In the genomic region with DNA sequence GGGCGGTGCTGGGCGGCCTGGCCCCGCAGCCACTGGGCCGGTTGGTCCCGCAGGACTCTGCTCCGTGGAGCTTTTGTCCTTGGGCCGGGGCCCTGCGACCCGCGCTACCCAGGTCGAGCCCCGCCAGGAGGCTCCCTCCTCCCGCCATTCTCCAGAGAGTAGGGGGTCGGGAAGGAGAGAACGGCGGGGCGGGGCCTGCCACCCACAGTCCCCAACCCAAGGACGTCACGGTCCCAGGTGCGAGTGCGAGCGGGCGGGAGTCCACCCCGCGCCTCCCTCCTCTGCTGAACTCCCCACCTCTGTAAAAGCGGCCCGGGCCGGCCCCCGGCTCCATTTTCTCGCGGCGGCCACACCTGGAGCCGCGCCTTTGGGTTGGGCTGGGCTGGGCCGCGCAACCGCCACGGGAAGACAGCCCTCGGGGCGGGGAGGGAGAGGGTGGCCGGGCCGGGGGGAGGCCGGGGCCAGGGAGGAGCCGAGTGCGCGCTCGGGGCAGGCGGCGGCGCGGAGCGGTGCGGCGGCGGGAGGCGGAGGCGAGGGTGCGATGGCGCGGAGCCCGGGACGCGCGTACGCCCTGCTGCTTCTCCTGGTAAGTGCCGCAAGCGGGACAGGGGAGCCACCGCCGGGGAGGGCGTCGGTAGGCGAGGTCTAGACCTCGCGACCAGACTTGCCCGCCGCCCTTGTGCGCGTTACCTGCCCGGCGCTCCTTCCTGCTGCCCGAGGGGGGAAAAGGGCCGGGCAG, we compare ENCODE assay signal across 1 cellular context.
TF ChIP-seq lines count a peak whose summit lies in the region.

A gene (plus strand): TSS at position 467 of the 739 bp plus-strand sequence. CDS start 75 bp downstream, at position 542.

TF ChIP-seq in HepG2, 621 proteins besides CTCF, POLR2A, EP300 and RAD21 (continued from another document and continues in another):
- no peak for TF ChIP-seq ZZZ3 (CRISPR knock-in tag; IDR thresholded peaks at IDR 0.05; ENCODE audit: borderline replicate concordance)
- no peak for TF ChIP-seq MAFG (CRISPR knock-in tag; IDR thresholded peaks at IDR 0.05)
- TF ChIP-seq YY1 (IDR thresholded peaks at IDR 0.05; ENCODE audit: insufficient read depth, insufficient replicate concordance, low read depth, low read length): peak; percentile 65
- TF ChIP-seq RFXANK (CRISPR knock-in tag; IDR thresholded peaks at IDR 0.05): no peak
- TF ChIP-seq, protein P1, sequence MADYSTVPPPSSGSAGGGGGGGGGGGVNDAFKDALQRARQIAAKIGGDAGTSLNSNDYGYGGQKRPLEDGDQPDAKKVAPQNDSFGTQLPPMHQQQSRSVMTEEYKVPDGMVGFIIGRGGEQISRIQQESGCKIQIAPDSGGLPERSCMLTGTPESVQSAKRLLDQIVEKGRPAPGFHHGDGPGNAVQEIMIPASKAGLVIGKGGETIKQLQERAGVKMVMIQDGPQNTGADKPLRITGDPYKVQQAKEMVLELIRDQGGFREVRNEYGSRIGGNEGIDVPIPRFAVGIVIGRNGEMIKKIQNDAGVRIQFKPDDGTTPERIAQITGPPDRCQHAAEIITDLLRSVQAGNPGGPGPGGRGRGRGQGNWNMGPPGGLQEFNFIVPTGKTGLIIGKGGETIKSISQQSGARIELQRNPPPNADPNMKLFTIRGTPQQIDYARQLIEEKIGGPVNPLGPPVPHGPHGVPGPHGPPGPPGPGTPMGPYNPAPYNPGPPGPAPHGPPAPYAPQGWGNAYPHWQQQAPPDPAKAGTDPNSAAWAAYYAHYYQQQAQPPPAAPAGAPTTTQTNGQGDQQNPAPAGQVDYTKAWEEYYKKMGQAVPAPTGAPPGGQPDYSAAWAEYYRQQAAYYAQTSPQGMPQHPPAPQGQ (CRISPR knock-in tag; IDR thresholded peaks at IDR 0.05; ENCODE audit: borderline replicate concordance): no peak
- no peak for TF ChIP-seq DNMT3B (CRISPR knock-in tag; conservative IDR thresholded peaks at IDR 0.05)
- TF ChIP-seq ZC3H4 (CRISPR knock-in tag; IDR thresholded peaks at IDR 0.05; ENCODE audit: borderline replicate concordance): peak; percentile 12; the same call in 1 of the 2 replicates
- peak; percentile 46; the same call in 1 of the 2 replicates for TF ChIP-seq STAG1 (CRISPR knock-in tag; IDR thresholded peaks at IDR 0.05)
- TF ChIP-seq SOX5 (CRISPR knock-in tag; IDR thresholded peaks at IDR 0.05; ENCODE audit: borderline replicate concordance): no peak
- peak; percentile 46 for TF ChIP-seq SALL1 (CRISPR knock-in tag; IDR thresholded peaks at IDR 0.05)
- TF ChIP-seq THAP11 (CRISPR knock-in tag; IDR thresholded peaks at IDR 0.05): 0 out of 2 replicates have a peak, but pooled peaks have one; percentile 33
- peak; percentile 85; the same call in 1 of the 2 replicates for TF ChIP-seq ZBTB7A (CRISPR knock-in tag; IDR thresholded peaks at IDR 0.05)
- TF ChIP-seq SNAPC2 (CRISPR knock-in tag; IDR thresholded peaks at IDR 0.05): no peak
- TF ChIP-seq AGO2 (optimal IDR thresholded peaks at IDR 0.05; ENCODE audit: low read depth, low read length): peak; percentile 58
- TF ChIP-seq ZFYVE20 (CRISPR knock-in tag; IDR thresholded peaks at IDR 0.05; ENCODE audit: borderline replicate concordance, low read depth): 0 out of 2 replicates have a peak, but pooled peaks have one; percentile 41
- TF ChIP-seq, protein P2, sequence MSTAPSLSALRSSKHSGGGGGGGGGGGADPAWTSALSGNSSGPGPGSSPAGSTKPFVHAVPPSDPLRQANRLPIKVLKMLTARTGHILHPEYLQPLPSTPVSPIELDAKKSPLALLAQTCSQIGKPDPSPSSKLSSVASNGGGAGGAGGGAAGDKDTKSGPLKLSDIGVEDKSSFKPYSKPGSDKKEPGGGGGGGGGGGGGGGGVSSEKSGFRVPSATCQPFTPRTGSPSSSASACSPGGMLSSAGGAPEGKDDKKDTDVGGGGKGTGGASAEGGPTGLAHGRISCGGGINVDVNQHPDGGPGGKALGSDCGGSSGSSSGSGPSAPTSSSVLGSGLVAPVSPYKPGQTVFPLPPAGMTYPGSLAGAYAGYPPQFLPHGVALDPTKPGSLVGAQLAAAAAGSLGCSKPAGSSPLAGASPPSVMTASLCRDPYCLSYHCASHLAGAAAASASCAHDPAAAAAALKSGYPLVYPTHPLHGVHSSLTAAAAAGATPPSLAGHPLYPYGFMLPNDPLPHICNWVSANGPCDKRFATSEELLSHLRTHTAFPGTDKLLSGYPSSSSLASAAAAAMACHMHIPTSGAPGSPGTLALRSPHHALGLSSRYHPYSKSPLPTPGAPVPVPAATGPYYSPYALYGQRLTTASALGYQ (CRISPR knock-in tag; IDR thresholded peaks at IDR 0.05): 0 out of 2 replicates have a peak, but pooled peaks have one; percentile 3
- TF ChIP-seq, protein P3, sequence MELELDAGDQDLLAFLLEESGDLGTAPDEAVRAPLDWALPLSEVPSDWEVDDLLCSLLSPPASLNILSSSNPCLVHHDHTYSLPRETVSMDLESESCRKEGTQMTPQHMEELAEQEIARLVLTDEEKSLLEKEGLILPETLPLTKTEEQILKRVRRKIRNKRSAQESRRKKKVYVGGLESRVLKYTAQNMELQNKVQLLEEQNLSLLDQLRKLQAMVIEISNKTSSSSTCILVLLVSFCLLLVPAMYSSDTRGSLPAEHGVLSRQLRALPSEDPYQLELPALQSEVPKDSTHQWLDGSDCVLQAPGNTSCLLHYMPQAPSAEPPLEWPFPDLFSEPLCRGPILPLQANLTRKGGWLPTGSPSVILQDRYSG (CRISPR knock-in tag; IDR thresholded peaks at IDR 0.05): peak; percentile 67; the same call in 1 of the 2 replicates
- no peak for TF ChIP-seq MAZ (IDR thresholded peaks at IDR 0.05; ENCODE audit: borderline replicate concordance, low read depth, low read length)
- peak; percentile 88 for TF ChIP-seq MAZ (CRISPR knock-in tag; IDR thresholded peaks at IDR 0.05; ENCODE audit: low read depth)
- TF ChIP-seq ZNF138 (CRISPR knock-in tag; IDR thresholded peaks at IDR 0.05; ENCODE audit: low read depth): no peak
- TF ChIP-seq ZKSCAN8 (CRISPR knock-in tag; IDR thresholded peaks at IDR 0.05; ENCODE audit: borderline replicate concordance): no peak
- TF ChIP-seq, protein P4, sequence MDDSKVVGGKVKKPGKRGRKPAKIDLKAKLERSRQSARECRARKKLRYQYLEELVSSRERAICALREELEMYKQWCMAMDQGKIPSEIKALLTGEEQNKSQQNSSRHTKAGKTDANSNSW (CRISPR knock-in tag; IDR thresholded peaks at IDR 0.05; ENCODE audit: borderline replicate concordance): 0 out of 2 replicates have a peak, but pooled peaks have one; percentile 59
- TF ChIP-seq TMF1 (CRISPR knock-in tag; IDR thresholded peaks at IDR 0.05; ENCODE audit: low read depth): no peak
- TF ChIP-seq CREM (IDR thresholded peaks at IDR 0.05): no peak
- no peak for TF ChIP-seq CREM (CRISPR knock-in tag; IDR thresholded peaks at IDR 0.05)
- no peak for TF ChIP-seq ATF1 (CRISPR knock-in tag; IDR thresholded peaks at IDR 0.05)
- TF ChIP-seq, protein P5, sequence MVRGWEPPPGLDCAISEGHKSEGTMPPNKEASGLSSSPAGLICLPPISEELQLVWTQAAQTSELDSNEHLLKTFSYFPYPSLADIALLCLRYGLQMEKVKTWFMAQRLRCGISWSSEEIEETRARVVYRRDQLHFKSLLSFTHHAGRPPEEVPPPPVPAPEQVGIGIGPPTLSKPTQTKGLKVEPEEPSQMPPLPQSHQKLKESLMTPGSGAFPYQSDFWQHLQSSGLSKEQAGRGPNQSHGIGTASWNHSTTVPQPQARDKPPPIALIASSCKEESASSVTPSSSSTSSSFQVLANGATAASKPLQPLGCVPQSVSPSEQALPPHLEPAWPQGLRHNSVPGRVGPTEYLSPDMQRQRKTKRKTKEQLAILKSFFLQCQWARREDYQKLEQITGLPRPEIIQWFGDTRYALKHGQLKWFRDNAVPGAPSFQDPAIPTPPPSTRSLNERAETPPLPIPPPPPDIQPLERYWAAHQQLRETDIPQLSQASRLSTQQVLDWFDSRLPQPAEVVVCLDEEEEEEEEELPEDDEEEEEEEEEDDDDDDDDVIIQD (CRISPR knock-in tag; IDR thresholded peaks at IDR 0.05; ENCODE audit: low read depth): no peak
- TF ChIP-seq ZNF567 (CRISPR knock-in tag; IDR thresholded peaks at IDR 0.05; ENCODE audit: borderline replicate concordance): no peak
- no peak for TF ChIP-seq POLR2AphosphoS5 (IDR thresholded peaks at IDR 0.05; ENCODE audit: low read depth, low read length)
- TF ChIP-seq, protein P6, sequence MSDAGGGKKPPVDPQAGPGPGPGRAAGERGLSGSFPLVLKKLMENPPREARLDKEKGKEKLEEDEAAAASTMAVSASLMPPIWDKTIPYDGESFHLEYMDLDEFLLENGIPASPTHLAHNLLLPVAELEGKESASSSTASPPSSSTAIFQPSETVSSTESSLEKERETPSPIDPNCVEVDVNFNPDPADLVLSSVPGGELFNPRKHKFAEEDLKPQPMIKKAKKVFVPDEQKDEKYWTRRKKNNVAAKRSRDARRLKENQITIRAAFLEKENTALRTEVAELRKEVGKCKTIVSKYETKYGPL (CRISPR knock-in tag; IDR thresholded peaks at IDR 0.05): no peak
- TF ChIP-seq, protein P7, sequence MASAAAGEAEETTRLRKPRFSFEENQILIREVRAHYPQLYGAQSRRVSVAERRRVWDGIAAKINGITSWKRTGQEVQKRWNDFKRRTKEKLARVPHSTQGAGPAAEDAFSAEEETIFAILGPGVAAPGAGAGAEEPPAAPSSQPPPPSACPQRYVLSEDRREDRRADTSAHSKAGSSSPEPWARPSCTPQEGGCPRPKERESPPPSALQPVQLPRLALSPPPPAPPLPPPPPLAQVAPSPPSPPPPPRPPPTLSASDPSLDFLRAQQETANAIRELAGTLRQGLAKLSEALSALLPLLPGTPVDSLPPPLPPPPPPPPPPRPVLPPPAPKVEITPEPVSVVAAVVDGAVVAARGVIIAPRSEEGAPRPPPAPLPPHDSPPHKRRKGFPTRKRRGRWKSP (CRISPR knock-in tag; IDR thresholded peaks at IDR 0.05): 0 out of 2 replicates have a peak, but pooled peaks have one; percentile 28
- no peak for TF ChIP-seq EEA1 (CRISPR knock-in tag; IDR thresholded peaks at IDR 0.05; ENCODE audit: borderline replicate concordance)
- TF ChIP-seq ZFX (CRISPR knock-in tag; IDR thresholded peaks at IDR 0.05; ENCODE audit: low read depth): peak; percentile 80
- TF ChIP-seq, protein P8, sequence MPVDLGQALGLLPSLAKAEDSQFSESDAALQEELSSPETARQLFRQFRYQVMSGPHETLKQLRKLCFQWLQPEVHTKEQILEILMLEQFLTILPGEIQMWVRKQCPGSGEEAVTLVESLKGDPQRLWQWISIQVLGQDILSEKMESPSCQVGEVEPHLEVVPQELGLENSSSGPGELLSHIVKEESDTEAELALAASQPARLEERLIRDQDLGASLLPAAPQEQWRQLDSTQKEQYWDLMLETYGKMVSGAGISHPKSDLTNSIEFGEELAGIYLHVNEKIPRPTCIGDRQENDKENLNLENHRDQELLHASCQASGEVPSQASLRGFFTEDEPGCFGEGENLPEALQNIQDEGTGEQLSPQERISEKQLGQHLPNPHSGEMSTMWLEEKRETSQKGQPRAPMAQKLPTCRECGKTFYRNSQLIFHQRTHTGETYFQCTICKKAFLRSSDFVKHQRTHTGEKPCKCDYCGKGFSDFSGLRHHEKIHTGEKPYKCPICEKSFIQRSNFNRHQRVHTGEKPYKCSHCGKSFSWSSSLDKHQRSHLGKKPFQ (CRISPR knock-in tag; IDR thresholded peaks at IDR 0.05; ENCODE audit: insufficient replicate concordance): peak; percentile 69
- TF ChIP-seq TBX2 (CRISPR knock-in tag; IDR thresholded peaks at IDR 0.05; ENCODE audit: borderline replicate concordance): peak; percentile 79
- peak; percentile 43 for TF ChIP-seq ZNF33B (CRISPR knock-in tag; IDR thresholded peaks at IDR 0.05)
- TF ChIP-seq MEIS2 (CRISPR knock-in tag; IDR thresholded peaks at IDR 0.05): 0 out of 2 replicates have a peak, but pooled peaks have one; percentile 2
- no peak for TF ChIP-seq CREB1 (IDR thresholded peaks at IDR 0.05)
- TF ChIP-seq CREB1 (CRISPR knock-in tag; IDR thresholded peaks at IDR 0.05): no peak
- TF ChIP-seq NCOR1 (IDR thresholded peaks at IDR 0.05; ENCODE audit: borderline replicate concordance, low read length): peak; percentile 13; the same call in 1 of the 2 replicates
- TF ChIP-seq, protein P9, sequence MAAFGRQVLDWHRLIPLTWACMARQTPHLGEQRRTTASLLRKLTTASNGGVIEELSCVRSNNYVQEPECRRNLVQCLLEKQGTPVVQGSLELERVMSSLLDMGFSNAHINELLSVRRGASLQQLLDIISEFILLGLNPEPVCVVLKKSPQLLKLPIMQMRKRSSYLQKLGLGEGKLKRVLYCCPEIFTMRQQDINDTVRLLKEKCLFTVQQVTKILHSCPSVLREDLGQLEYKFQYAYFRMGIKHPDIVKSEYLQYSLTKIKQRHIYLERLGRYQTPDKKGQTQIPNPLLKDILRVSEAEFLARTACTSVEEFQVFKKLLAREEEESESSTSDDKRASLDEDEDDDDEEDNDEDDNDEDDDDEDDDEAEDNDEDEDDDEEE (CRISPR knock-in tag; IDR thresholded peaks at IDR 0.05): no peak
